In genomic region chr15:84734794-84735479, GRCh38 we compare ENCODE assay signal across 8 cellular contexts. TPM values are rescaled to one million over a fixed set of nuclear protein-coding genes. Genes with fewer than 3 reads are reported as not detected.
DNase-seq lines count a peak whose midpoint lies in the region; ATAC-seq and TF ChIP-seq lines count a peak whose summit lies in the region.

No MANE protein-coding gene starts in this region.

- peak in 1 of 2 donors; percentile 58 for TF ChIP-seq POLR2A in adrenal gland (IDR thresholded peaks at IDR 0.05)

- peak overlapping the region; percentile 85 for H3K27ac ChIP-seq in HUES48 (ENCODE audit: low read depth, low read length)
- H3K27ac ChIP-seq in adrenal gland, result peak overlapping the region; percentile 33 to 92 (median 72)

- H3K4me3 ChIP-seq in HUES48 (ENCODE audit: low read depth, low read length) (peak overlapping the region; percentile 31), adrenal gland (peak overlapping the region in 1 of 4 donors; percentile 43), kidney epithelial cell (ENCODE audit: low read depth, low read length) (no peak overlapping the region)

- H3K9me3 ChIP-seq in HUES48 (ENCODE audit: control insufficient read depth, insufficient read depth, low read length), result no peaks in the 10 kb centered on the region
- no peaks in the 10 kb centered on the region for H3K9me3 ChIP-seq in adrenal gland (replicated peaks in 1 of 3)

- WGBS in adrenal gland, 4 donors, result 20 to 26% (median 25%) methylated on average over 7 of the region's 7 CpGs

- H3K27me3 ChIP-seq in HUES48 (ENCODE audit: control insufficient read depth, insufficient read depth, low read length) (no peaks in the 10 kb centered on the region), adrenal gland (no peaks in the 10 kb centered on the region), kidney epithelial cell (ENCODE audit: control insufficient read depth, insufficient read depth, low read length) (no peaks in the 10 kb centered on the region)

- intact Hi-C loops in adrenal gland (cut with DNase I), result no loop called here

- peak; percentile 44 for DNase-seq in ELR (ENCODE audit: low read depth)
- peak; percentile 88 for DNase-seq in SW480 (ENCODE audit: low spot score)
- peak; percentile 51 to 80 (median 77) for DNase-seq in adrenal gland
- peak; percentile 93 for DNase-seq in kidney epithelial cell (ENCODE audit: low read depth)
- peak; percentile 40 for DNase-seq in stimulated activated CD8-positive, alpha-beta memory T cell treated with anti-CD3 and anti-CD28 coated beads, Interleukin-12 subunit alpha, Interleukin-12 subunit beta, amount 100 ng/mL, for 4 hours (ENCODE audit: low read depth)
- DNase-seq in NCI-H1930 (lab: John Stamatoyannopoulos, UW), result no peak

- H3K4me1 ChIP-seq in HUES48 (ENCODE audit: control insufficient read depth, insufficient read depth, low read length) (peaks cover 8% of the 10 kb centered on the region), adrenal gland (replicated peaks in 1 of 2) (peaks cover 0 to 5% of the 10 kb centered on the region in 2 donors)

- peak; percentile 72 for ATAC-seq in GM21528 (IDR thresholded peaks at IDR 0.05; ENCODE audit: low FRiP score, unreplicated experiment)

- TF ChIP-seq CTCF in adrenal gland (IDR thresholded peaks at IDR 0.05) (peak in 1 of 6 experiments; percentile 21), kidney epithelial cell (IDR thresholded peaks at IDR 0.05; ENCODE audit: insufficient read depth, low read length, poor library complexity, severe bottlenecking) (no peak)

- H3K36me3 ChIP-seq in HUES48 (ENCODE audit: control insufficient read depth, insufficient read depth, low read length) (no peaks in the 10 kb centered on the region), adrenal gland (replicated peaks in 1 of 2) (no peaks in the 10 kb centered on the region), kidney epithelial cell (ENCODE audit: control insufficient read depth, insufficient read depth, low read length) (no peaks in the 10 kb centered on the region)

- no peak overlapping the region; the same call in 1 of the 2 replicates for H3K9ac ChIP-seq in HUES48 (ENCODE audit: low read depth, low read length)

RNA-seq across cellular contexts. Expression of gene ZNF592, which starts 13.5 kb away (rescaled TPM):
- 10 to 100 TPM; 19.8 to 30.3 (median 25.0) TPM for total RNA-seq in adrenal gland
- 10 to 100 TPM in 2 of 3 donors, 1 to 10 TPM in 1; 8.1 to 14.6 (median 13.9) TPM for polyA plus RNA-seq in adrenal gland
- total RNA-seq in kidney epithelial cell, result 18.8 and 20.5 TPM in 2 replicates

RNA-seq across cellular contexts. Expression of gene SEC11A, which starts 19.0 kb away (rescaled TPM):
- total RNA-seq in adrenal gland, result 100 to 1,000 TPM; 130 to 194 (median 165) TPM
- polyA plus RNA-seq in adrenal gland, result 100 to 1,000 TPM; 156 to 240 (median 169) TPM
- 183 and 213 TPM in 2 replicates for total RNA-seq in kidney epithelial cell

Comparison
In these comparisons a context has a peak if more than half of its experiments do, and no peak if none do; other contexts are left out.
1. DNase-seq: peak in ELR (single experiment), SW480 (single experiment), adrenal gland (7 of 7), kidney epithelial cell (single experiment) and stimulated activated CD8-positive, alpha-beta memory T cell treated with anti-CD3 and anti-CD28 coated beads, Interleukin-12 subunit alpha, Interleukin-12 subunit beta, amount 100 ng/mL, for 4 hours (single experiment); none in NCI-H1930 (0 of 2).